8 cellular contexts compared by ENCODE assay signal in the genomic region with DNA sequence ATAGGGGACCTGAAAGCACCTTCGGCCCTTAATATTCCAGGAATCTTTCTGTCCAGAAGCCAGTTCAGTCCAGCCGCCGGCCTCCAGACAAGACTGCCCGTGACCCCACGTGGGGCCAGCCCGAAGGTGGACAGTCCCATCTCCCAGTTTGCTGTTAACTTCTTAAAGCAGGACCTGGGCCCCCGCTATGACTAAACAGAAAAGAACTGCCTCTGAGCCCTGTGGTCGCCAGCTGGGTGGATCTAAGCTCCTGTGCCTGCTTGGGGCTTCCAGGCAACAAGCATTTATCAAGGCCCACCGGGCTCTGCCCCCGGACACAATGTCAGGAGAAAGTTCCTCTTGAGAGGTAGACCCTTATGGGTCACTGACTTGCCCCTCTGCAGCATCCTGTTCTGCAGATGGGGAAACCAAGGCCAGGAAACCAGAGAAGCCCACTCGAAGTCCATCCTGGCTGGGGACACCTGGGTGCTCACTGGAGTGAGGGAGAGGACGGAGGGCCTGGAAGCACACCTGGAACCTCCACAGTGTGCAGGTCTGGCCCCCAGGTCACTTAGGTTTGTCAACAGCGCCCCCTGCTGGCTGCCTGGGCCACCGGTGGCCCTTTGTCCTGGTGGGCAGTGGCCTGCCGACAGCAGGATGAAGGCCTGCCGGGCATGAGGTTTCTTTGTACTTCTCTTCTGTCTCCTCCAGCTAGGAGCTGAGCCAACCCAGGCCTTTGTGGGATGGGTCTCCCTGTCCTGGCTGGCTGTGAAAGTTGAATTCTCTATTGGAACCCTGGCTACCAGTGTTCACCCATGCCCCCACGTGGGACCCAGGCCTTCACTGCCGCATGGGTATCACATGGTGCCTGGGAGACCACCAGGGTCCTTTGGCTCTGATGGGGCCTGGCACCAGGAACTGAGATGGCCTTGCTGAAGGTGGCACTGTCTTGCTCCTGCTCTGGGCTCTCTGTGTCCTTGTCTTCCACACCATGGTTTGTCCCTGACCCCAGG.
DNase-seq lines count a peak whose midpoint lies in the region; ATAC-seq and TF ChIP-seq lines count a peak whose summit lies in the region.

No MANE protein-coding gene starts in this region.

- no peak overlapping the region for H3K27ac ChIP-seq in CD4-positive, alpha-beta memory T cell (ENCODE audit: low read depth, low read length)
- 0 out of 2 replicates have a peak overlapping the region, but pooled peaks have one; percentile 29 for H3K27ac ChIP-seq in GM23248

- peaks cover 4 to 5% of the 10 kb centered on the region in 2 donors for H3K36me3 Mint-ChIP-seq in CD4-positive, alpha-beta memory T cell
- no peaks in the 10 kb centered on the region for H3K36me3 Mint-ChIP-seq in activated CD8-positive, alpha-beta T cell treated with anti-CD3 and anti-CD28 coated beads for 36 hours (ENCODE audit: low read depth)

- no peaks in the 10 kb centered on the region for H3K9me3 Mint-ChIP-seq in CD4-positive, alpha-beta memory T cell
- H3K9me3 Mint-ChIP-seq in activated CD8-positive, alpha-beta T cell treated with anti-CD3 and anti-CD28 coated beads for 36 hours = no peaks in the 10 kb centered on the region

- 62% methylated on average over 18 of the region's 18 CpGs for WGBS in GM23248 (ENCODE audit: low coverage in 1 of 2, low lambda C conversion rate in 2 of 2, missing lambda C conversion rate in 2 of 2), 2 experiments

- peaks cover 3% of the 10 kb centered on the region for H3K4me1 ChIP-seq in CD4-positive, alpha-beta memory T cell (ENCODE audit: insufficient read depth, low read length)
- H3K4me1 ChIP-seq in GM23248 (ENCODE audit: insufficient read depth) = peaks cover 19% of the 10 kb centered on the region
- H3K4me1 ChIP-seq in mucosa of stomach (ENCODE audit: control insufficient read depth, insufficient read depth, low read length) = peaks cover 33% of the 10 kb centered on the region

- peak overlapping the region in 2 of 7 donors; percentile 29 to 48 for H3K27ac Mint-ChIP-seq in CD4-positive, alpha-beta memory T cell
- H3K27ac Mint-ChIP-seq in activated CD8-positive, alpha-beta T cell treated with anti-CD3 and anti-CD28 coated beads for 36 hours = no peak overlapping the region

- peak; percentile 65 for ATAC-seq in activated CD8-positive, alpha-beta T cell treated with anti-CD3 and anti-CD28 coated beads for 36 hours
- no peak for ATAC-seq in HG03342 (IDR thresholded peaks at IDR 0.05; ENCODE audit: unreplicated experiment)

- DNase-seq in CD4-positive, alpha-beta memory T cell = peak; percentile 48 to 63 (median 54)
- peak; percentile 71 for DNase-seq in GM23248
- DNase-seq in NCI-H345 (lab: John Stamatoyannopoulos, UW) = peak; percentile 57
- peak; percentile 80 for DNase-seq in activated CD8-positive, alpha-beta T cell treated with anti-CD3 and anti-CD28 coated beads for 36 hours
- peak; percentile 60 for DNase-seq in effector CD8-positive, alpha-beta T cell (lab: John Stamatoyannopoulos, UW)
- peak; percentile 92 for DNase-seq in stimulated activated CD8-positive, alpha-beta memory T cell treated with anti-CD3 and anti-CD28 coated beads, Interleukin-4, amount 100 ng/mL, for 48 hours

- peaks cover 76% of the 10 kb centered on the region for H3K79me2 ChIP-seq in GM23248 (ENCODE audit: insufficient read depth)

- H3K9ac ChIP-seq in GM23248 (no peak overlapping the region), mucosa of stomach (ENCODE audit: low read length) (peak overlapping the region; percentile 40)

- no peaks in the 10 kb centered on the region for H3K36me3 ChIP-seq in CD4-positive, alpha-beta memory T cell (ENCODE audit: insufficient read depth, low read length)
- H3K36me3 ChIP-seq in GM23248 (ENCODE audit: low read depth) = 0 out of 2 replicates have a peak, but pooled peaks cover 4% of the 10 kb centered on the region
- peaks cover 10% of the 10 kb centered on the region for H3K36me3 ChIP-seq in mucosa of stomach (ENCODE audit: control insufficient read depth, insufficient read depth, low read length)

- intact Hi-C loops in CD4-positive, alpha-beta memory T cell (cut with micrococcal nuclease) = loop anchor here (5.0 kb wide), 3 partner anchors 539 to 1349 kb away; no protein-coding TSS in a partner anchor
- intact Hi-C loops in activated CD8-positive, alpha-beta T cell treated with anti-CD3 and anti-CD28 coated beads for 36 hours (cut with micrococcal nuclease) = loop anchor here (10.0 kb wide), 4 partner anchors 262 to 1152 kb away; no protein-coding TSS in a partner anchor

- POLR2A ChIA-PET in CD4-positive, alpha-beta memory T cell (lab: Charles Lee; ENCODE audit: partially characterized antibody) = no interaction called here
- POLR2A ChIA-PET in activated CD8-positive, alpha-beta T cell treated with anti-CD3 and anti-CD28 coated beads for 36 hours (lab: Charles Lee) = interaction anchor here (0.6 kb wide), 1 partner anchor 660 kb away, joined by 3 read pairs; no protein-coding TSS in a partner anchor

- H3K27me3 Mint-ChIP-seq in CD4-positive, alpha-beta memory T cell = no peaks in the 10 kb centered on the region
- H3K27me3 Mint-ChIP-seq in activated CD8-positive, alpha-beta T cell treated with anti-CD3 and anti-CD28 coated beads for 36 hours = no peaks in the 10 kb centered on the region

- no peaks in the 10 kb centered on the region for H4K20me1 ChIP-seq in GM23248 (ENCODE audit: insufficient read depth)

- H3K9me2 ChIP-seq in GM23248 (ENCODE audit: insufficient read depth) = no peaks in the 10 kb centered on the region

- no peak overlapping the region for H3K4me2 ChIP-seq in GM23248 (ENCODE audit: unreplicated experiment)

- H3K4me3 Mint-ChIP-seq in CD4-positive, alpha-beta memory T cell = no peak overlapping the region
- no peak overlapping the region for H3K4me3 Mint-ChIP-seq in activated CD8-positive, alpha-beta T cell treated with anti-CD3 and anti-CD28 coated beads for 36 hours

- no peaks in the 10 kb centered on the region for H3K9me3 ChIP-seq in CD4-positive, alpha-beta memory T cell (ENCODE audit: control insufficient read depth in 1 of 2, low read length in 2 of 2)
- H3K9me3 ChIP-seq in GM23248 (ENCODE audit: low read depth) = no peaks in the 10 kb centered on the region
- no peaks in the 10 kb centered on the region for H3K9me3 ChIP-seq in mucosa of stomach (ENCODE audit: control insufficient read depth, low read length)

- CTCF ChIA-PET in CD4-positive, alpha-beta memory T cell (lab: Charles Lee; ENCODE audit: partially characterized antibody) = interaction anchor here (0.8 to 6.3 kb wide), 27 partner anchors 7 to 1163 kb away, joined by 3 to 116 read pairs (median 5); partner anchors contain the start of gene RPS24
- CTCF ChIA-PET in activated CD8-positive, alpha-beta T cell treated with anti-CD3 and anti-CD28 coated beads for 36 hours (lab: Charles Lee) = interaction anchor here (0.7 to 4.9 kb wide), 46 partner anchors 8 to 1150 kb away, joined by 3 to 27 read pairs (median 5); no protein-coding TSS in a partner anchor

- no peak overlapping the region for H2AFZ ChIP-seq in GM23248

- peaks cover 0 to 6% (median 2%) of the 10 kb centered on the region in 4 donors for H3K4me1 Mint-ChIP-seq in CD4-positive, alpha-beta memory T cell
- H3K4me1 Mint-ChIP-seq in activated CD8-positive, alpha-beta T cell treated with anti-CD3 and anti-CD28 coated beads for 36 hours (ENCODE audit: low read depth) = peaks cover 4% of the 10 kb centered on the region

- H3K4me3 ChIP-seq in CD4-positive, alpha-beta memory T cell (ENCODE audit: low read length in 2 of 2) = no peak overlapping the region
- H3K4me3 ChIP-seq in GM23248 (no peak overlapping the region), mucosa of stomach (ENCODE audit: low read length) (no peak overlapping the region)

- TF ChIP-seq CTCF in activated CD8-positive, alpha-beta T cell treated with anti-CD3 and anti-CD28 coated beads for 36 hours (IDR thresholded peaks at IDR 0.05) = peak; percentile 96

- in situ Hi-C loops in GM23248 (cut with MboI) = loop anchor here (10.0 kb wide), 2 partner anchors 122 to 1152 kb away; no protein-coding TSS in a partner anchor

- H3K27me3 ChIP-seq in CD4-positive, alpha-beta memory T cell (ENCODE audit: insufficient read depth, low read length) = no peaks in the 10 kb centered on the region
- no peaks in the 10 kb centered on the region for H3K27me3 ChIP-seq in GM23248 (replicated peaks; ENCODE audit: insufficient read depth)
- no peaks in the 10 kb centered on the region for H3K27me3 ChIP-seq in mucosa of stomach (ENCODE audit: control insufficient read depth, insufficient read depth, low read length)

- H3F3A ChIP-seq in GM23248 (ENCODE audit: insufficient read depth) = peaks cover 47% of the 10 kb centered on the region
